ENCODE assay signal across 26 cellular contexts in the genomic region with DNA sequence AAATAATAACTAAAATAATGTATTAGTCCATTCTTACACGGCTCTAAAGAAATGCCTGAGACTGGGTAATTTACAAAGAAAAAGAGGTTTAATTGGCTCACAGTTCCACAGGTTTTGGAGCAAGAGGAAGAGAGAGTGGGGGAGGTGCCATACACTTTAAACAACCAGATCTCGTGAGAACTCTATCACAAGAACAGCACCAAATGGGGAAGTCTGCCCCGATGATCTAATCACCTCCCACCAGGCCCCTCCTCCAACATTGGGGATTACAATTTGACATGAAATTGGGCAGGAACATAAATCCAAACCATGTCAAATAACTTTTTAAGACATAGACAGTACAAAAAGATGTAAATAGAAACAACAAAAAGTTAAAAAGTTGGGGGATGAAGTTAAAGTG.
"Had no signal": no experiment of that assay in that cellular context is flagged by ENCODE, and none has a peak within 500 bp of the region (broad histone marks: within the 10 kb centered on the region; RNA-seq: fewer than 3 reads in every experiment).

No MANE protein-coding gene starts in this region.

- FAIRE-seq: astrocyte, colon, endothelial cell of umbilical vein, TTC549 had no signal

- H3K27me3 ChIP-seq: dorsolateral prefrontal cortex, upper lobe of left lung had no signal

- H3K4me3 Mint-ChIP-seq: activated naive CD8-positive, alpha-beta T cell; activated T-cell treated with anti-CD3 and anti-CD28 coated beads, Interleukin-2, amount 50 U/mL, for 24 hours; central memory CD8-positive, alpha-beta T cell; effector memory CD8-positive, alpha-beta T cell; immature natural killer cell; natural killer cell treated with Interleukin-12 subunit alpha and Interleukin-12 subunit beta and Interleukin-15 and Interleukin-18, amount 100 ng/mL, for 72 hours; T-helper 2 cell treated with Interferon-gamma antibody and Interleukin-4, amounts not matched to agents 5 μg/mL and 100 μg/mL, for 36 hours had no signal

- H3K9me3 Mint-ChIP-seq: central memory CD8-positive, alpha-beta T cell had no signal

- H3K27me3 Mint-ChIP-seq: central memory CD8-positive, alpha-beta T cell had no signal

- H3K27ac Mint-ChIP-seq: activated naive CD8-positive, alpha-beta T cell; activated T-cell treated with anti-CD3 and anti-CD28 coated beads, Interleukin-2, amount 50 U/mL, for 24 hours; activated T-helper 2 cell treated with anti-CD3 and anti-CD28 coated beads, Interferon-gamma antibody, Interleukin-2, Interleukin-4, amounts not matched to agents 10 μg/mL and 5 μg/mL and 100 μg/mL, durations not matched to agents 14 hours and 24 hours and 36 hours; effector memory CD8-positive, alpha-beta T cell; immature natural killer cell; natural killer cell treated with Interleukin-12 subunit alpha and Interleukin-12 subunit beta and Interleukin-15 and Interleukin-18, amount 100 ng/mL, for 72 hours; T-helper 2 cell treated with Interferon-gamma antibody and Interleukin-4, amounts not matched to agents 5 μg/mL and 100 μg/mL, for 36 hours had no signal

- H3K9ac ChIP-seq: parathyroid adenoma had no signal

- H3K27ac ChIP-seq: parathyroid adenoma, upper lobe of left lung had no signal

- H2AFZ ChIP-seq: parathyroid adenoma had no signal

- H3K9me3 ChIP-seq: upper lobe of left lung had no signal

- DNase-seq: activated CD4-positive, alpha-beta T cell treated with anti-CD3 and anti-CD28 coated beads for 1 hour; activated CD4-positive, alpha-beta T cell treated with anti-CD3 and anti-CD28 coated beads, Interleukin-2, amount 50 U/mL, for 1 hour; activated naive CD4-positive, alpha-beta T cell; activated T-cell treated with anti-CD3 and anti-CD28 coated beads, Interleukin-2, amount 50 U/mL, for 24 hours; dorsolateral prefrontal cortex; effector memory CD8-positive, alpha-beta T cell; foreskin melanocyte; immature natural killer cell; midbrain; stimulated activated CD4-positive, alpha-beta T cell treated with anti-CD3 and anti-CD28 coated beads, Interleukin-4, amount 100 ng/mL, for 24 hours; stimulated activated naive CD8-positive, alpha-beta T cell treated with anti-CD3 and anti-CD28 coated beads, Interleukin-15, Interleukin-2, amounts not matched to agents 100 U/mL and 50 U/mL, for 24 hours; upper lobe of left lung had no signal

- H3K4me1 Mint-ChIP-seq: central memory CD8-positive, alpha-beta T cell; immature natural killer cell had no signal

- H3K79me2 ChIP-seq: parathyroid adenoma had no signal

- H3K4me3 ChIP-seq: dorsolateral prefrontal cortex, lung, upper lobe of left lung had no signal

- H3K36me3 ChIP-seq: upper lobe of left lung had no signal

- H3K36me3 Mint-ChIP-seq: immature natural killer cell had no signal

- H3K4me1 ChIP-seq: parathyroid adenoma, upper lobe of left lung had no signal

- ATAC-seq: effector memory CD8-positive, alpha-beta T cell; esophagus mucosa; left lobe of liver; natural killer cell treated with Interleukin-12 subunit alpha and Interleukin-12 subunit beta and Interleukin-15 and Interleukin-18, amount 100 ng/mL, for 72 hours; right cardiac atrium; stimulated activated naive CD8-positive, alpha-beta T cell treated with anti-CD3 and anti-CD28 coated beads, Interleukin-15, Interleukin-2, amounts not matched to agents 100 U/mL and 50 U/mL, for 24 hours had no signal
